Comparison of ENCODE assay signal across 20 cellular contexts in the genomic region with DNA sequence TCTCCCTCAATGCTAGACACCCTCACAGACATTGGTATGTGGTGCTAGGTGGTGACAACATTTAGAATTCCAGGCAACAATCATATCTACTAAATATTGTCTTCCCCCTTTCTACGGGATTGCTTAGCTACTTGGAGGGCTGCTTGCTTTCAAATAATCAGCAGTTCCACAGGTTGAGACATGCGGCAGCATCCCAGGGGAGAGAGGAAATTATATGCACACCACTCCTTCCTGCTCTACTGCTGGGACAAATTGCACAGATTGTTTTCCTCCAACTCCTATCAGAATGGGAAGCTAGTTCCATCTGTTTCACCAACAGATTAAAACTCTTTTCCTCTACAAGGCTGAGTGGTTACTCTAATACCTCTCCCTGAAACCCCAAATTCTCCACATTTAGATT.
DNase-seq lines count a peak whose midpoint lies in the region; ATAC-seq, FAIRE-seq and TF ChIP-seq lines count a peak whose summit lies in the region.
"Had no signal": no experiment of that assay in that cellular context is flagged by ENCODE, and none has a peak within 500 bp of the region (broad histone marks: within the 10 kb centered on the region; RNA-seq: fewer than 3 reads in every experiment).

No MANE protein-coding gene starts in this region.

- peak overlapping the region; percentile 13 for H3K4me2 ChIP-seq in endothelial cell of umbilical vein (ENCODE audit: insufficient read depth, low read length)
- H3K4me2 ChIP-seq: KMS-11 had no signal

- CTCF ChIA-PET in A673 (lab: Charles Lee) = interaction anchor here (0.6 to 1.2 kb wide), 2 partner anchors 59 to 177 kb away, joined by 3 to 4 read pairs; no protein-coding TSS in a partner anchor
- CTCF ChIA-PET in endothelial cell of umbilical vein (lab: Charles Lee) = interaction anchor here (0.7 to 1.4 kb wide), 2 partner anchors 29 to 214 kb away, joined by 3 read pairs; no protein-coding TSS in a partner anchor

- no peaks in the 10 kb centered on the region for H3K36me3 ChIP-seq in A673 (ENCODE audit: insufficient read depth, low read length, poor library complexity, severe bottlenecking)
- no peaks in the 10 kb centered on the region for H3K36me3 ChIP-seq in endothelial cell of umbilical vein (ENCODE audit: control insufficient read depth in 2 of 2, extremely low read depth in 1 of 2, insufficient read depth in 2 of 2, low read length in 2 of 2)

- H3K9me3 Mint-ChIP-seq in activated T-cell treated with anti-CD3 and anti-CD28 coated beads, Interleukin-2, amount 50 U/mL, for 4 hours = no peaks in the 10 kb centered on the region
- H3K9me3 Mint-ChIP-seq: CD4-positive, CD25-positive, alpha-beta regulatory T cell; neural crest cell had no signal

- H3K4me1 ChIP-seq in A673 (ENCODE audit: insufficient read depth, low read length, poor library complexity, severe bottlenecking) (peaks cover 81% of the 10 kb centered on the region), endothelial cell of umbilical vein (ENCODE audit: control insufficient read depth, extremely low read depth, insufficient read depth, low read length) (peaks cover 39% of the 10 kb centered on the region)

- POLR2A ChIA-PET in A673 (lab: Charles Lee; ENCODE audit: low non-redundant PET) = interaction anchor here (0.6 kb wide), 1 partner anchor 16 kb away, joined by 3 read pairs; no protein-coding TSS in a partner anchor
- POLR2A ChIA-PET in endothelial cell of umbilical vein (lab: Charles Lee) = no interaction called here

- DNase-seq in A673 (ENCODE audit: low spot score) (peak; percentile 94), DMS 273 (lab: John Stamatoyannopoulos, UW; ENCODE audit: unreplicated experiment) (peak; percentile 91), NCI-H2171 (lab: John Stamatoyannopoulos, UW) (peak; percentile 69), endothelial cell of umbilical vein (ENCODE audit: low read depth, low spot score) (peak; percentile 48), SW 1271 (lab: John Stamatoyannopoulos, UW) (no peak)
- no peak for DNase-seq in activated T-cell treated with anti-CD3 and anti-CD28 coated beads, Interleukin-2, amount 50 U/mL, for 4 hours
- no peak for DNase-seq in stimulated activated CD4-positive, alpha-beta T cell treated with anti-CD3 and anti-CD28 coated beads, Interleukin-12 subunit alpha, Interleukin-12 subunit beta, amount 100 ng/mL, for 4 hours
- DNase-seq: activated naive CD4-positive, alpha-beta T cell treated with anti-CD3 and anti-CD28 coated beads, Interleukin-2, amount 50 U/mL, for 16 hours; activated T-cell treated with anti-CD3 and anti-CD28 coated beads, Interleukin-2, amount 50 U/mL, for 48 hours; CD4-positive, CD25-positive, alpha-beta regulatory T cell; cerebellar nuclear complex; erythroblast; NCI-H2029 treated with DMSO at 0.1 percent for 48 hours had no signal

- peak overlapping the region; percentile 32 for H3K4me3 ChIP-seq in A673 (ENCODE audit: low read depth, low read length, poor library complexity, severe bottlenecking)
- no peak overlapping the region for H3K4me3 ChIP-seq in endothelial cell of umbilical vein (replicated peaks in 1 of 3; ENCODE audit: insufficient read depth in 1 of 3, low read depth in 1 of 3, low read length in 3 of 3)
- H3K4me3 ChIP-seq: GM12878, SJCRH30 had no signal

- intact Hi-C loops in A673 (cut with micrococcal nuclease; ENCODE audit: unreplicated experiment) (no loop called here), endothelial cell of umbilical vein (cut with micrococcal nuclease) (no loop called here)

- H3K27me3 ChIP-seq in A673 (replicated peaks; ENCODE audit: insufficient read depth, low read depth, low read length, poor library complexity) (no peaks in the 10 kb centered on the region), endothelial cell of umbilical vein (ENCODE audit: control insufficient read depth in 2 of 2, insufficient read depth in 2 of 2, low read length in 2 of 2) (no peaks in the 10 kb centered on the region)
- H3K27me3 ChIP-seq: SJCRH30 had no signal

- peak; percentile 70 for FAIRE-seq in endothelial cell of umbilical vein (lab: Jason Lieb, UNC)
- FAIRE-seq: frontal cortex, GM12878, islet of Langerhans, urothelium cell line had no signal

- no peaks in the 10 kb centered on the region for H3K79me2 ChIP-seq in endothelial cell of umbilical vein (ENCODE audit: control insufficient read depth, insufficient read depth, low read length)

- H3K9me1 ChIP-seq in endothelial cell of umbilical vein (replicated peaks; ENCODE audit: control insufficient read depth, extremely low read depth, insufficient read depth, low read length) = no peaks in the 10 kb centered on the region

- ATAC-seq in activated T-cell treated with anti-CD3 and anti-CD28 coated beads, Interleukin-2, amount 50 U/mL, for 4 hours = no peak
- ATAC-seq: GM12878 had no signal

- no peaks in the 10 kb centered on the region for H3K36me3 Mint-ChIP-seq in activated T-cell treated with anti-CD3 and anti-CD28 coated beads, Interleukin-2, amount 50 U/mL, for 4 hours (ENCODE audit: insufficient read depth)
- H3K36me3 Mint-ChIP-seq: CD4-positive, CD25-positive, alpha-beta regulatory T cell had no signal

- no peak overlapping the region for H3K9ac ChIP-seq in endothelial cell of umbilical vein (replicated peaks; ENCODE audit: extremely low read depth, insufficient read depth, low read length)
- H3K9ac ChIP-seq: KMS-11 had no signal

- H3K27ac ChIP-seq in A673 (ENCODE audit: low read depth, low read length, poor library complexity, severe bottlenecking) (peak overlapping the region; percentile 85), endothelial cell of umbilical vein (ENCODE audit: insufficient read depth, low read depth, low read length) (no peak overlapping the region)
- H3K27ac ChIP-seq: KMS-11, SJCRH30 had no signal

- no TSS peak for BruUV-seq in A673 (replicated peaks; lab: Mats Ljungman, UMichigan)
- no TSS peak for BruUV-seq in endothelial cell of umbilical vein (replicated peaks; lab: Mats Ljungman, UMichigan)

- no peak overlapping the region for H2AFZ ChIP-seq in endothelial cell of umbilical vein (ENCODE audit: low read depth, low read length)

- H3K4me1 Mint-ChIP-seq in activated T-cell treated with anti-CD3 and anti-CD28 coated beads, Interleukin-2, amount 50 U/mL, for 4 hours (ENCODE audit: low read depth) = no peaks in the 10 kb centered on the region
- H3K4me1 Mint-ChIP-seq: CD4-positive, CD25-positive, alpha-beta regulatory T cell had no signal

- TF ChIP-seq CTCF in A673 (conservative IDR thresholded peaks at IDR 0.05; ENCODE audit: low read depth, low read length) = no peak
- TF ChIP-seq CTCF in endothelial cell of umbilical vein (IDR thresholded peaks at IDR 0.05; ENCODE audit: extremely low read depth in 1 of 2, insufficient read depth in 1 of 2, low read depth in 1 of 2, low read length in 2 of 2) = no peak

- H3K9me3 ChIP-seq in A673 (ENCODE audit: low read depth, low read length, poor library complexity, severe bottlenecking) (no peaks in the 10 kb centered on the region), endothelial cell of umbilical vein (replicated peaks; ENCODE audit: control insufficient read depth, insufficient read depth, low read length) (no peaks in the 10 kb centered on the region)
- H3K9me3 ChIP-seq: SJCRH30 had no signal

- peaks cover 3% of the 10 kb centered on the region for H3K27me3 Mint-ChIP-seq in activated T-cell treated with anti-CD3 and anti-CD28 coated beads, Interleukin-2, amount 50 U/mL, for 4 hours (ENCODE audit: low read depth)

- H3K4me3 Mint-ChIP-seq in activated T-cell treated with anti-CD3 and anti-CD28 coated beads, Interleukin-2, amount 50 U/mL, for 4 hours = no peak overlapping the region
- H3K4me3 Mint-ChIP-seq: CD4-positive, CD25-positive, alpha-beta regulatory T cell; neural crest cell had no signal

- no peaks in the 10 kb centered on the region for H4K20me1 ChIP-seq in endothelial cell of umbilical vein (replicated peaks; ENCODE audit: control insufficient read depth, extremely low read depth, insufficient read depth, low read length)

- TF ChIP-seq POLR2A in endothelial cell of umbilical vein (IDR thresholded peaks at IDR 0.05; ENCODE audit: low read depth, low read length) = no peak

- dilution Hi-C loops in endothelial cell of umbilical vein (cut with MboI; ENCODE audit: extremely low pct_ligation_motif_present, low sequenced_read_pairs) = no loop called here

TF ChIP-seq in endothelial cell of umbilical vein, 7 proteins besides CTCF, POLR2A, EP300 and RAD21:
- TF ChIP-seq POLR2AphosphoS5 (IDR thresholded peaks at IDR 0.05; ENCODE audit: insufficient read depth, low read depth, low read length) (no peak), MAX (IDR thresholded peaks at IDR 0.05; ENCODE audit: insufficient read depth, insufficient read length) (no peak), JUN (IDR thresholded peaks at IDR 0.05; ENCODE audit: borderline replicate concordance, insufficient read depth, insufficient read length, low read depth) (no peak), FOS (IDR thresholded peaks at IDR 0.05; ENCODE audit: borderline replicate concordance, insufficient read depth, low read length) (no peak), EZH2 (IDR thresholded peaks at IDR 0.05; ENCODE audit: borderline replicate concordance, low read depth, low read length, severe bottlenecking) (no peak), MYC (IDR thresholded peaks at IDR 0.05; ENCODE audit: low read depth, low read length) (no peak), GATA2 (IDR thresholded peaks at IDR 0.05; ENCODE audit: insufficient read depth, insufficient read length, low read depth, low read length) (no peak)

Comparison
In these comparisons a context has a peak if more than half of its experiments do, and no peak if none do; other contexts are left out.
1. DNase-seq: peak in A673 (single experiment), DMS 273 (single experiment), NCI-H2171 (single experiment) and endothelial cell of umbilical vein (single experiment); none in activated T-cell treated with anti-CD3 and anti-CD28 coated beads, Interleukin-2, amount 50 U/mL, for 4 hours (single experiment), stimulated activated CD4-positive, alpha-beta T cell treated with anti-CD3 and anti-CD28 coated beads, Interleukin-12 subunit alpha, Interleukin-12 subunit beta, amount 100 ng/mL, for 4 hours (single experiment) and SW 1271 (0 of 2).